8 cellular contexts compared by ENCODE assay signal in genomic region chr13:30113531-30113930, GRCh38.
DNase-seq lines count a peak whose midpoint lies in the region; ATAC-seq and FAIRE-seq lines count a peak whose summit lies in the region.

No MANE protein-coding gene starts in this region.

- H3K4me3 Mint-ChIP-seq in effector memory CD8-positive, alpha-beta T cell, result peak overlapping the region; percentile 76 to 84
- H3K4me3 Mint-ChIP-seq in natural killer cell treated with Interleukin-12 subunit alpha and Interleukin-12 subunit beta and Interleukin-15 and Interleukin-18, amount 100 ng/mL, for 72 hours, result peak overlapping the region; percentile 8

- peaks cover 9 to 20% of the 10 kb centered on the region in 2 donors for H3K4me1 Mint-ChIP-seq in effector memory CD8-positive, alpha-beta T cell (ENCODE audit: low read depth in 2 of 2)
- H3K4me1 Mint-ChIP-seq in natural killer cell treated with Interleukin-12 subunit alpha and Interleukin-12 subunit beta and Interleukin-15 and Interleukin-18, amount 100 ng/mL, for 72 hours (ENCODE audit: low read depth in 2 of 2), result peaks cover 5 to 14% of the 10 kb centered on the region in 2 donors

- no peaks in the 10 kb centered on the region for H3K36me3 Mint-ChIP-seq in effector memory CD8-positive, alpha-beta T cell (ENCODE audit: insufficient read depth)
- H3K36me3 Mint-ChIP-seq in natural killer cell treated with Interleukin-12 subunit alpha and Interleukin-12 subunit beta and Interleukin-15 and Interleukin-18, amount 100 ng/mL, for 72 hours, result no peaks in the 10 kb centered on the region

- ATAC-seq in Right ventricle myocardium superior (ENCODE audit: poor library complexity) (peak; percentile 32), left cardiac atrium (no peak)
- ATAC-seq in effector memory CD8-positive, alpha-beta T cell (replicated peaks), result no peak
- no peak for ATAC-seq in natural killer cell treated with Interleukin-12 subunit alpha and Interleukin-12 subunit beta and Interleukin-15 and Interleukin-18, amount 100 ng/mL, for 72 hours

- no peak for FAIRE-seq in frontal cortex (lab: Jason Lieb, UNC)

- intact Hi-C loops in Right ventricle myocardium superior (cut with DNase I), result loop anchor here (5.0 kb wide), 3 partner anchors 261 to 606 kb away; partner anchors contain the start of gene UBL3
- intact Hi-C loops in left cardiac atrium (cut with DNase I), result loop anchor here (5.0 to 10.0 kb wide), 4 partner anchors 266 to 606 kb away; no protein-coding TSS in a partner anchor

- DNase-seq in Right ventricle myocardium superior, result no peak
- DNase-seq in left cardiac atrium, result no peak
- DNase-seq in effector memory CD8-positive, alpha-beta T cell, result no peak
- DNase-seq in natural killer cell treated with Interleukin-12 subunit alpha and Interleukin-12 subunit beta and Interleukin-15 and Interleukin-18, amount 100 ng/mL, for 72 hours (ENCODE audit: low spot score), result no peak
- DNase-seq in islet precursor cell, result no peak
- DNase-seq in NCI-H2227 treated with DMSO at 0.1 percent for 48 hours (lab: John Stamatoyannopoulos, UW), result no peak
- no peak for DNase-seq in central memory CD4-positive, alpha-beta T cell
- no peak for DNase-seq in frontal cortex (ENCODE audit: low spot score in 2 of 2)

- peaks cover 0 to 22% of the 10 kb centered on the region in 2 donors for H3K27me3 Mint-ChIP-seq in effector memory CD8-positive, alpha-beta T cell
- H3K27me3 Mint-ChIP-seq in natural killer cell treated with Interleukin-12 subunit alpha and Interleukin-12 subunit beta and Interleukin-15 and Interleukin-18, amount 100 ng/mL, for 72 hours, result peaks cover 0 to 3% of the 10 kb centered on the region in 2 donors

- H3K27ac Mint-ChIP-seq in effector memory CD8-positive, alpha-beta T cell, result no peak overlapping the region
- H3K27ac Mint-ChIP-seq in natural killer cell treated with Interleukin-12 subunit alpha and Interleukin-12 subunit beta and Interleukin-15 and Interleukin-18, amount 100 ng/mL, for 72 hours, result no peak overlapping the region

- no peaks in the 10 kb centered on the region for H3K9me3 Mint-ChIP-seq in effector memory CD8-positive, alpha-beta T cell
- H3K9me3 Mint-ChIP-seq in natural killer cell treated with Interleukin-12 subunit alpha and Interleukin-12 subunit beta and Interleukin-15 and Interleukin-18, amount 100 ng/mL, for 72 hours, result no peaks in the 10 kb centered on the region
